ENCODE assay signal across 9 cellular contexts in genomic region chr9:112180387-112180881, GRCh38. TPM values are rescaled to one million over a fixed set of nuclear protein-coding genes. Genes with fewer than 3 reads are reported as not detected.
DNase-seq lines count a peak whose midpoint lies in the region; ATAC-seq and TF ChIP-seq lines count a peak whose summit lies in the region.
"Had no signal": no experiment of that assay in that cellular context is flagged by ENCODE, and none has a peak within 500 bp of the region (broad histone marks: within the 10 kb centered on the region; RNA-seq: fewer than 3 reads in every experiment).

No MANE protein-coding gene starts in this region.

- DNase-seq in activated T-cell treated with anti-CD3 and anti-CD28 coated beads for 24 hours (ENCODE audit: low read depth) (peak; percentile 36), T-cell (peak in 25 of 34 experiments; percentile 5 to 56 (median 32)), vagina (ENCODE audit: extremely low spot score in 2 of 2) (no peak), sigmoid colon (no peak), tibial nerve (ENCODE audit: low spot score in 2 of 2) (no peak)
- no peak for DNase-seq in activated T-cell treated with anti-CD3 and anti-CD28 coated beads, Interleukin-2, amount 50 U/mL, for 1 hour
- DNase-seq in stimulated activated effector memory CD8-positive, alpha-beta T cell treated with anti-CD3 and anti-CD28 coated beads, Interleukin-12 subunit alpha, Interleukin-12 subunit beta, amount 100 ng/mL, for 72 hours (ENCODE audit: low spot score in 2 of 2): peak in 1 of 2 donors; percentile 64
- DNase-seq: C1 segment of cervical spinal cord had no signal

- no peak for TF ChIP-seq EP300 in sigmoid colon (IDR thresholded peaks at IDR 0.05)
- no peak for TF ChIP-seq EP300 in tibial nerve (IDR thresholded peaks at IDR 0.05)

- H3K4me1 ChIP-seq in vagina (peaks cover 4% of the 10 kb centered on the region), sigmoid colon (peaks cover 0 to 5% (median 2%) of the 10 kb centered on the region in 4 donors), tibial nerve (peaks cover 0 to 12% (median 2%) of the 10 kb centered on the region in 4 donors)

- no peaks in the 10 kb centered on the region for H3K36me3 ChIP-seq in vagina
- H3K36me3 ChIP-seq in sigmoid colon: no peaks in the 10 kb centered on the region
- no peaks in the 10 kb centered on the region for H3K36me3 ChIP-seq in tibial nerve

- H3K27me3 ChIP-seq in vagina: no peaks in the 10 kb centered on the region
- H3K27me3 ChIP-seq in sigmoid colon: peaks cover 0 to 5% (median 3%) of the 10 kb centered on the region in 3 donors
- peaks cover 0 to 4% of the 10 kb centered on the region in 2 donors for H3K27me3 ChIP-seq in tibial nerve

- WGBS in sigmoid colon, 2 donors: 4 to 15% methylated on average over 3 of the region's 3 CpGs
- 25 to 28% methylated on average over 3 of the region's 3 CpGs for WGBS in tibial nerve, 2 donors

- no peaks in the 10 kb centered on the region for H3K36me3 Mint-ChIP-seq in T-cell
- H3K36me3 Mint-ChIP-seq in dendritic cell treated with granulocyte-macrophage colony-stimulating factor and Interleukin-4, amounts not matched to agents 40 ng/mL and 50 ng/mL, for 4 days (ENCODE audit: low read depth): peaks cover 2% of the 10 kb centered on the region
- H3K36me3 Mint-ChIP-seq in stimulated activated effector memory CD8-positive, alpha-beta T cell treated with anti-CD3 and anti-CD28 coated beads, Interleukin-12 subunit alpha, Interleukin-12 subunit beta, amount 100 ng/mL, for 72 hours: peaks cover 6% of the 10 kb centered on the region

- CTCF ChIA-PET in T-cell (lab: Charles Lee): interaction anchor here in 1 of 2 donors (0.9 to 1.5 kb wide), 2 partner anchors 86 to 200 kb away, joined by 3 to 5 read pairs; partner anchors contain the start of gene HSDL2

- H3K4me3 ChIP-seq in vagina (no peak overlapping the region), sigmoid colon (no peak overlapping the region), tibial nerve (no peak overlapping the region)

- ATAC-seq in T-cell (replicated peaks in 1 of 4): peak; percentile 39 to 65 (median 56)
- ATAC-seq in stimulated activated effector memory CD8-positive, alpha-beta T cell treated with anti-CD3 and anti-CD28 coated beads, Interleukin-12 subunit alpha, Interleukin-12 subunit beta, amount 100 ng/mL, for 72 hours: peak; percentile 95

- H3K9me3 ChIP-seq in vagina (no peaks in the 10 kb centered on the region), sigmoid colon (no peaks in the 10 kb centered on the region), tibial nerve (no peaks in the 10 kb centered on the region)

- H3K27me3 Mint-ChIP-seq in T-cell: no peaks in the 10 kb centered on the region
- no peaks in the 10 kb centered on the region for H3K27me3 Mint-ChIP-seq in dendritic cell treated with granulocyte-macrophage colony-stimulating factor and Interleukin-4, amounts not matched to agents 40 ng/mL and 50 ng/mL, for 4 days

- peaks cover 0 to 10% (median 4%) of the 10 kb centered on the region in 3 donors for H3K9me3 Mint-ChIP-seq in T-cell
- H3K9me3 Mint-ChIP-seq in dendritic cell treated with granulocyte-macrophage colony-stimulating factor and Interleukin-4, amounts not matched to agents 40 ng/mL and 50 ng/mL, for 4 days: peaks cover 9% of the 10 kb centered on the region
- peaks cover 7% of the 10 kb centered on the region for H3K9me3 Mint-ChIP-seq in stimulated activated effector memory CD8-positive, alpha-beta T cell treated with anti-CD3 and anti-CD28 coated beads, Interleukin-12 subunit alpha, Interleukin-12 subunit beta, amount 100 ng/mL, for 72 hours

- TF ChIP-seq POLR2A in vagina (IDR thresholded peaks at IDR 0.05) (no peak), sigmoid colon (IDR thresholded peaks at IDR 0.05) (no peak), tibial nerve (IDR thresholded peaks at IDR 0.05) (no peak)

- TF ChIP-seq CTCF in vagina (IDR thresholded peaks at IDR 0.05): no peak
- TF ChIP-seq CTCF in sigmoid colon (IDR thresholded peaks at IDR 0.05): no peak
- no peak for TF ChIP-seq CTCF in tibial nerve (IDR thresholded peaks at IDR 0.05)

- POLR2A ChIA-PET in T-cell (lab: Charles Lee): interaction anchor here in 1 of 2 donors (0.5 kb wide), 1 partner anchor 145 kb away, joined by 3 read pairs; no protein-coding TSS in a partner anchor

- H3K27ac ChIP-seq in vagina (no peak overlapping the region), sigmoid colon (no peak overlapping the region), tibial nerve (no peak overlapping the region)

- peak overlapping the region; percentile 71 to 81 for H3K27ac Mint-ChIP-seq in T-cell
- H3K27ac Mint-ChIP-seq in dendritic cell treated with granulocyte-macrophage colony-stimulating factor and Interleukin-4, amounts not matched to agents 40 ng/mL and 50 ng/mL, for 4 days: peak overlapping the region; percentile 64
- peak overlapping the region; percentile 69 for H3K27ac Mint-ChIP-seq in stimulated activated effector memory CD8-positive, alpha-beta T cell treated with anti-CD3 and anti-CD28 coated beads, Interleukin-12 subunit alpha, Interleukin-12 subunit beta, amount 100 ng/mL, for 72 hours

- H3K4me3 Mint-ChIP-seq in T-cell: peak overlapping the region in 2 of 3 donors; percentile 47 to 59
- no peak overlapping the region for H3K4me3 Mint-ChIP-seq in dendritic cell treated with granulocyte-macrophage colony-stimulating factor and Interleukin-4, amounts not matched to agents 40 ng/mL and 50 ng/mL, for 4 days
- H3K4me3 Mint-ChIP-seq in stimulated activated effector memory CD8-positive, alpha-beta T cell treated with anti-CD3 and anti-CD28 coated beads, Interleukin-12 subunit alpha, Interleukin-12 subunit beta, amount 100 ng/mL, for 72 hours: peak overlapping the region; percentile 46

- peaks cover 48 to 60% (median 50%) of the 10 kb centered on the region in 3 donors for H3K4me1 Mint-ChIP-seq in T-cell
- H3K4me1 Mint-ChIP-seq in dendritic cell treated with granulocyte-macrophage colony-stimulating factor and Interleukin-4, amounts not matched to agents 40 ng/mL and 50 ng/mL, for 4 days (ENCODE audit: low read depth): peaks cover 51% of the 10 kb centered on the region
- H3K4me1 Mint-ChIP-seq in stimulated activated effector memory CD8-positive, alpha-beta T cell treated with anti-CD3 and anti-CD28 coated beads, Interleukin-12 subunit alpha, Interleukin-12 subunit beta, amount 100 ng/mL, for 72 hours: peaks cover 52% of the 10 kb centered on the region

- intact Hi-C loops in dendritic cell treated with granulocyte-macrophage colony-stimulating factor and Interleukin-4, amounts not matched to agents 40 ng/mL and 50 ng/mL, for 4 days (cut with micrococcal nuclease): no loop called here
- intact Hi-C loops in vagina (cut with DNase I) (no loop called here), sigmoid colon (cut with DNase I) (no loop called here)

RNA-seq across cellular contexts. Expression of gene SUSD1, which starts 5.3 kb away (rescaled TPM):
- total RNA-seq in T-cell (10 to 100 TPM in 2 of 5 donors, 1 to 10 TPM in 3; 5.6 to 17.5 (median 7.9) TPM), vagina (10.8 TPM), sigmoid colon (1 to 10 TPM; 3.8 to 6.4 (median 4.6) TPM), tibial nerve (10 to 100 TPM in 2 of 4 donors, 1 to 10 TPM in 2; 6.9 to 19.8 (median 11.5) TPM)
- 10 to 100 TPM in 1 of 3 donors, 1 to 10 TPM in 2; 1.8 to 10.7 (median 5.5) TPM for polyA plus RNA-seq in sigmoid colon

Comparison
In these comparisons a context has a peak if more than half of its experiments do, and no peak if none do; other contexts are left out.
1. DNase-seq: peak in activated T-cell treated with anti-CD3 and anti-CD28 coated beads for 24 hours (single experiment) and T-cell (25 of 34); none in activated T-cell treated with anti-CD3 and anti-CD28 coated beads, Interleukin-2, amount 50 U/mL, for 1 hour (single experiment), vagina (0 of 2), sigmoid colon (single experiment) and tibial nerve (0 of 2).
2. Peak in every context shown above with its lines, with median percentiles within 50 percentile points of each other: H3K27ac Mint-ChIP-seq.